ENCODE assay signal across 9 cellular contexts in the genomic region with DNA sequence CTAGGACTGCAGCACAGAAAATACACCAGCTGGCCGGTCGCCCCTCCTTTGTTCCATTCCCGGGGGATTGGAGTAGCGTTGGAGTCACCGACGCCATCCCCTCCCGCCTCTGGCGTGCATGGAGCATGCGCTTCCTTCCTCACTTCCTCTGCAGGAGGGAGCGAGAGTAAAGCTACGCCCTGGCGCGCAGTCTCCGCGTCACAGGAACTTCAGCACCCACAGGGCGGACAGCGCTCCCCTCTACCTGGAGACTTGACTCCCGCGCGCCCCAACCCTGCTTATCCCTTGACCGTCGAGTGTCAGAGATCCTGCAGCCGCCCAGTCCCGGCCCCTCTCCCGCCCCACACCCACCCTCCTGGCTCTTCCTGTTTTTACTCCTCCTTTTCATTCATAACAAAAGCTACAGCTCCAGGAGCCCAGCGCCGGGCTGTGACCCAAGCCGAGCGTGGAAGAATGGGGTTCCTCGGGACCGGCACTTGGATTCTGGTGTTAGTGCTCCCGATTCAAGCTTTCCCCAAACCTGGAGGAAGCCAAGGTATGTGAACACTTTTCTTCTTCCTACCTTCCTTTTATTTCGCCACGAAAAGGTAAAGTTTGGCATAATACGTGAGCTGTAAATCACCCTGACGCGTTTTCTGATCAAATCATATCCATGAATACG. TPM values are rescaled to one million over a fixed set of nuclear protein-coding genes. Genes with fewer than 3 reads are reported as not detected.
DNase-seq lines count a peak whose midpoint lies in the region; ATAC-seq and TF ChIP-seq lines count a peak whose summit lies in the region.
"Had no signal": no experiment of that assay in that cellular context is flagged by ENCODE, and none has a peak within 500 bp of the region (broad histone marks: within the 10 kb centered on the region; RNA-seq: fewer than 3 reads in every experiment).

TSS of gene SCG3 (plus strand) at position 201 of the 661 bp plus-strand sequence. CDS start at position 454, 253 bp downstream.

- DNase-seq in GM23338 (ENCODE audit: low spot score) (peak; percentile 100), NCI-H460 (ENCODE audit: extremely low read depth, low read depth) (peak; percentile 74), lower leg skin (ENCODE audit: low spot score in 2 of 2) (peak; percentile 49 to 90)
- DNase-seq in activated CD8-positive, alpha-beta memory T cell treated with anti-CD3 and anti-CD28 coated beads, Interleukin-2, amount 10 ng/mL, durations not matched to agents 7 days and 5 days: peak; percentile 79
- DNase-seq in effector memory CD8-positive, alpha-beta T cell: peak; percentile 30 to 39 (median 36)
- DNase-seq in stimulated activated CD4-positive, alpha-beta T cell treated with anti-CD3 and anti-CD28 coated beads, Interleukin-4, amount 100 ng/mL, for 24 hours: peak; percentile 64

- TF ChIP-seq POLR2A in lower leg skin (IDR thresholded peaks at IDR 0.05): no peak

- peak within 1 kb of the TSS; percentile 87 for H3K4me2 ChIP-seq in GM23338

- H3K27me3 ChIP-seq in GM23338 (ENCODE audit: insufficient read depth): no peaks in the 10 kb centered on the region

- CTCF ChIA-PET in activated CD8-positive, alpha-beta memory T cell treated with anti-CD3 and anti-CD28 coated beads, Interleukin-2, amount 10 ng/mL, durations not matched to agents 7 days and 5 days (lab: Charles Lee): interaction anchor here (1.3 kb wide), 1 partner anchor 95 kb away, joined by 3 read pairs; no protein-coding TSS in a partner anchor

- H3K36me3 Mint-ChIP-seq in GM23338 (ENCODE audit: low read depth): peaks cover 13% of the 10 kb centered on the region
- H3K36me3 Mint-ChIP-seq in activated CD8-positive, alpha-beta memory T cell treated with anti-CD3 and anti-CD28 coated beads, Interleukin-2, amount 10 ng/mL, durations not matched to agents 7 days and 5 days: no peaks in the 10 kb centered on the region
- H3K36me3 Mint-ChIP-seq in effector memory CD8-positive, alpha-beta T cell (ENCODE audit: insufficient read depth): no peaks in the 10 kb centered on the region

- no peaks in the 10 kb centered on the region for H3K9me3 Mint-ChIP-seq in GM23338
- no peaks in the 10 kb centered on the region for H3K9me3 Mint-ChIP-seq in activated CD8-positive, alpha-beta memory T cell treated with anti-CD3 and anti-CD28 coated beads, Interleukin-2, amount 10 ng/mL, durations not matched to agents 7 days and 5 days (ENCODE audit: low read depth)
- H3K9me3 Mint-ChIP-seq in effector memory CD8-positive, alpha-beta T cell: no peaks in the 10 kb centered on the region

- H3K27me3 Mint-ChIP-seq in GM23338 (ENCODE audit: insufficient read depth, low read depth, poor library complexity): peaks cover 6% of the 10 kb centered on the region
- H3K27me3 Mint-ChIP-seq in activated CD8-positive, alpha-beta memory T cell treated with anti-CD3 and anti-CD28 coated beads, Interleukin-2, amount 10 ng/mL, durations not matched to agents 7 days and 5 days: peaks cover 68% of the 10 kb centered on the region
- H3K27me3 Mint-ChIP-seq in effector memory CD8-positive, alpha-beta T cell: peaks cover 57 to 60% of the 10 kb centered on the region in 2 donors

- peak; percentile 98 for ATAC-seq in GM23338
- peak; percentile 83 for ATAC-seq in activated CD8-positive, alpha-beta memory T cell treated with anti-CD3 and anti-CD28 coated beads, Interleukin-2, amount 10 ng/mL, durations not matched to agents 7 days and 5 days
- peak; percentile 49 for ATAC-seq in effector memory CD8-positive, alpha-beta T cell (replicated peaks)
- no peak for ATAC-seq in GM19463 (IDR thresholded peaks at IDR 0.05; ENCODE audit: unreplicated experiment)
- ATAC-seq in HG02852 (IDR thresholded peaks at IDR 0.05; ENCODE audit: unreplicated experiment): no peak

- peaks cover 11% of the 10 kb centered on the region; the same call in 2 of the 3 replicates for H3K4me1 Mint-ChIP-seq in GM23338
- peaks cover 3% of the 10 kb centered on the region for H3K4me1 Mint-ChIP-seq in activated CD8-positive, alpha-beta memory T cell treated with anti-CD3 and anti-CD28 coated beads, Interleukin-2, amount 10 ng/mL, durations not matched to agents 7 days and 5 days
- peaks cover 0 to 4% of the 10 kb centered on the region in 2 donors for H3K4me1 Mint-ChIP-seq in effector memory CD8-positive, alpha-beta T cell (ENCODE audit: low read depth in 2 of 2)

- H2AFZ ChIP-seq in GM23338: peak within 1 kb of the TSS; percentile 95

- H3K27ac Mint-ChIP-seq in GM23338: peak within 1 kb of the TSS; percentile 96
- no peak within 1 kb of the TSS for H3K27ac Mint-ChIP-seq in activated CD8-positive, alpha-beta memory T cell treated with anti-CD3 and anti-CD28 coated beads, Interleukin-2, amount 10 ng/mL, durations not matched to agents 7 days and 5 days
- H3K27ac Mint-ChIP-seq in effector memory CD8-positive, alpha-beta T cell: no peak within 1 kb of the TSS

- no peaks in the 10 kb centered on the region for H3F3A ChIP-seq in GM23338 (replicated peaks; ENCODE audit: low read depth)

- peak within 1 kb of the TSS; percentile 91 for H3K27ac ChIP-seq in GM23338 (ENCODE audit: low read depth)

- peak within 1 kb of the TSS; percentile 89 for H3K4me3 Mint-ChIP-seq in GM23338
- H3K4me3 Mint-ChIP-seq in activated CD8-positive, alpha-beta memory T cell treated with anti-CD3 and anti-CD28 coated beads, Interleukin-2, amount 10 ng/mL, durations not matched to agents 7 days and 5 days: no peak within 1 kb of the TSS
- no peak within 1 kb of the TSS for H3K4me3 Mint-ChIP-seq in effector memory CD8-positive, alpha-beta T cell

- H3K4me1 ChIP-seq in GM23338 (ENCODE audit: insufficient read depth): peaks cover 22% of the 10 kb centered on the region

- H3K79me2 ChIP-seq in GM23338 (replicated peaks; ENCODE audit: insufficient read depth): peaks cover 7% of the 10 kb centered on the region; the same call in 1 of the 2 replicates

- TF ChIP-seq CTCF in GM23338 (conservative IDR thresholded peaks at IDR 0.05; ENCODE audit: low read depth in 2 of 2) (no peak), lower leg skin (IDR thresholded peaks at IDR 0.05) (no peak)

- H3K9me2 ChIP-seq in GM23338 (ENCODE audit: insufficient read depth): no peaks in the 10 kb centered on the region

- 8 to 10% methylated on average over 34 to 38 of the region's 38 CpGs for WGBS in lower leg skin, 2 donors

- intact Hi-C loops in lower leg skin (cut with DNase I; ENCODE audit: low total_unique reads): no loop called here

- H4K20me1 ChIP-seq in GM23338 (replicated peaks; ENCODE audit: insufficient read depth): no peaks in the 10 kb centered on the region

- H3K4me3 ChIP-seq in GM23338 (peak within 1 kb of the TSS; percentile 68), lower leg skin (ENCODE audit: low read depth, poor library complexity, severe bottlenecking) (no peak within 1 kb of the TSS)

- H3K36me3 ChIP-seq in GM23338 (ENCODE audit: insufficient read depth): no peaks in the 10 kb centered on the region

TF ChIP-seq in GM23338, 12 proteins besides CTCF, POLR2A, EP300 and RAD21:
- TF ChIP-seq, protein P1, sequence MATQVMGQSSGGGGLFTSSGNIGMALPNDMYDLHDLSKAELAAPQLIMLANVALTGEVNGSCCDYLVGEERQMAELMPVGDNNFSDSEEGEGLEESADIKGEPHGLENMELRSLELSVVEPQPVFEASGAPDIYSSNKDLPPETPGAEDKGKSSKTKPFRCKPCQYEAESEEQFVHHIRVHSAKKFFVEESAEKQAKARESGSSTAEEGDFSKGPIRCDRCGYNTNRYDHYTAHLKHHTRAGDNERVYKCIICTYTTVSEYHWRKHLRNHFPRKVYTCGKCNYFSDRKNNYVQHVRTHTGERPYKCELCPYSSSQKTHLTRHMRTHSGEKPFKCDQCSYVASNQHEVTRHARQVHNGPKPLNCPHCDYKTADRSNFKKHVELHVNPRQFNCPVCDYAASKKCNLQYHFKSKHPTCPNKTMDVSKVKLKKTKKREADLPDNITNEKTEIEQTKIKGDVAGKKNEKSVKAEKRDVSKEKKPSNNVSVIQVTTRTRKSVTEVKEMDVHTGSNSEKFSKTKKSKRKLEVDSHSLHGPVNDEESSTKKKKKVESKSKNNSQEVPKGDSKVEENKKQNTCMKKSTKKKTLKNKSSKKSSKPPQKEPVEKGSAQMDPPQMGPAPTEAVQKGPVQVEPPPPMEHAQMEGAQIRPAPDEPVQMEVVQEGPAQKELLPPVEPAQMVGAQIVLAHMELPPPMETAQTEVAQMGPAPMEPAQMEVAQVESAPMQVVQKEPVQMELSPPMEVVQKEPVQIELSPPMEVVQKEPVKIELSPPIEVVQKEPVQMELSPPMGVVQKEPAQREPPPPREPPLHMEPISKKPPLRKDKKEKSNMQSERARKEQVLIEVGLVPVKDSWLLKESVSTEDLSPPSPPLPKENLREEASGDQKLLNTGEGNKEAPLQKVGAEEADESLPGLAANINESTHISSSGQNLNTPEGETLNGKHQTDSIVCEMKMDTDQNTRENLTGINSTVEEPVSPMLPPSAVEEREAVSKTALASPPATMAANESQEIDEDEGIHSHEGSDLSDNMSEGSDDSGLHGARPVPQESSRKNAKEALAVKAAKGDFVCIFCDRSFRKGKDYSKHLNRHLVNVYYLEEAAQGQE (IDR thresholded peaks at IDR 0.05; ENCODE audit: unreplicated experiment): peak; percentile 99
- TF ChIP-seq ZNF114 (CRISPR knock-in tag; IDR thresholded peaks at IDR 0.05) (no peak), CREB1 (CRISPR knock-in tag; IDR thresholded peaks at IDR 0.05; ENCODE audit: low read depth) (peak; percentile 97), POLR2AphosphoS5 (IDR thresholded peaks at IDR 0.05; ENCODE audit: low read depth) (peak; percentile 67)

RNA-seq across cellular contexts. Expression of gene SCG3, which starts in this region (rescaled TPM):
- 44.2 and 46.2 TPM in 2 replicates for total RNA-seq in GM23338 (2014; rRNA removed; shearing (Covaris generic))
- 83.9 and 99.5 TPM in 2 replicates for polyA plus RNA-seq in GM23338 (2016; fragmentation: Nextera tagmentation; extraction: Ambion mirVana)
- not detected in 2 replicates for total RNA-seq in NCI-H460 (2014; rRNA removed; shearing (Covaris generic))
- polyA plus RNA-seq in NCI-H460 (2014; cell fraction: nucleus; rRNA removed): 0.19 TPM in 1 of 2 replicates, not detected in the other
- not detected for total RNA-seq in activated CD8-positive, alpha-beta memory T cell treated with anti-CD3 and anti-CD28 coated beads, Interleukin-2, amount 10 ng/mL, durations not matched to agents 7 days and 5 days
- total RNA-seq in lower leg skin: under 1 TPM in 1 of 4 donors, not detected in 3; 0.13 TPM
- total RNA-seq: T-helper 2 cell treated with Interferon-gamma antibody and Interleukin-4, amounts not matched to agents 100 ng/mL and 5 ng/mL, for 36 hours had no signal

Comparison
In these comparisons a context has a peak if more than half of its experiments do, and no peak if none do; other contexts are left out.
1. RNA of gene SCG3 (total RNA-seq): 44.2 to 46.2 TPM in GM23338; not detected in NCI-H460, not detected in activated CD8-positive, alpha-beta memory T cell treated with anti-CD3 and anti-CD28 coated beads, Interleukin-2, amount 10 ng/mL, durations not matched to agents 7 days and 5 days and 0.13 TPM in lower leg skin; every median in the first group is over 10 times any median in the second.
2. Peak in DNase-seq in NCI-H460; RNA of the gene not detected or under 1 TPM.
3. Peak in DNase-seq and ATAC-seq in activated CD8-positive, alpha-beta memory T cell treated with anti-CD3 and anti-CD28 coated beads, Interleukin-2, amount 10 ng/mL, durations not matched to agents 7 days and 5 days; RNA of the gene not detected or under 1 TPM.
4. Peak in DNase-seq in lower leg skin; RNA of the gene not detected or under 1 TPM.
5. ATAC-seq: peak in GM23338 (single experiment) and effector memory CD8-positive, alpha-beta T cell (single experiment); none in GM19463 (single experiment) and HG02852 (single experiment).
6. DNase-seq: peak in every context shown above with its lines; median percentile 100 in GM23338; 79 in activated CD8-positive, alpha-beta memory T cell treated with anti-CD3 and anti-CD28 coated beads, Interleukin-2, amount 10 ng/mL, durations not matched to agents 7 days and 5 days; 74 in NCI-H460; 70 in lower leg skin; 64 in stimulated activated CD4-positive, alpha-beta T cell treated with anti-CD3 and anti-CD28 coated beads, Interleukin-4, amount 100 ng/mL, for 24 hours; 36 in effector memory CD8-positive, alpha-beta T cell.